ENCODE assay signal across 13 cellular contexts in the genomic region with DNA sequence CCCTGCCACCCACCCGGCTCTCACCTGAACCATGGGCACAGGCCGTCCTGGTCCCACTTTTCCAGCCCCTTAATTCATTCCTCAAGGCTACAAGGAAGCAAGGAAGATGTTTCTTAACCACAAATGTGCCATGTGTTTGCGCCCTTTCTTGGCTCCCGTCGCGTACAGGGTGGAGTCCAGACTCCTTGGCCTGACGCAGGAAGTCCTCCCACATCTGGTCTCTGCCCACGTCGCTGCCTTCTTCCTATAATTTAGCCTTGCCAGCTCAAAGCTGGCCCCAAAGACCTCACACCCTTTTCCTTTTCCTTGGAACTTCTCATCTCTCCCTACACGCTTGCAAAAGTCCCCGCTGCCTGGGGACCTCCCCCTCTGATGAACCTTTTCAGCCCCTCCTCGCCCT. TPM values are rescaled to one million over a fixed set of nuclear protein-coding genes. Genes with fewer than 3 reads are reported as not detected.
DNase-seq lines count a peak whose midpoint lies in the region; ATAC-seq lines count a peak whose summit lies in the region.
"Had no signal": no experiment of that assay in that cellular context is flagged by ENCODE, and none has a peak within 500 bp of the region (broad histone marks: within the 10 kb centered on the region; RNA-seq: fewer than 3 reads in every experiment).

No MANE protein-coding gene starts in this region.

- DNase-seq in GM03348 (ENCODE audit: low spot score) (peak; percentile 65), T-helper 17 cell (no peak), left cardiac atrium (peak; percentile 52), sciatic nerve (ENCODE audit: low spot score) (peak; percentile 69), mucosa of gallbladder (ENCODE audit: low spot score) (no peak), NCI-H1694 (lab: John Stamatoyannopoulos, UW) (no peak)
- no peak for DNase-seq in activated CD8-positive, alpha-beta memory T cell treated with anti-CD3 and anti-CD28 coated beads, Interleukin-2, amount 50 U/mL, for 4 hours
- DNase-seq: activated CD4-positive, alpha-beta T cell treated with anti-CD3 and anti-CD28 coated beads for 48 hours; IMR-90; NCI-H2227 treated with DMSO at 0.1 percent for 48 hours had no signal

- ATAC-seq in T-helper 17 cell = no peak
- peak in 1 of 2 donors; percentile 48 for ATAC-seq in left cardiac atrium
- ATAC-seq in sciatic nerve = peak; percentile 56
- ATAC-seq in activated T-helper 17 cell treated with anti-CD3 and anti-CD28 coated beads, Interleukin-2, amount 50 U/mL, for 72 hours (replicated peaks) = no peak

- peak overlapping the region; percentile 41 for H3K4me3 Mint-ChIP-seq in T-helper 17 cell
- H3K4me3 Mint-ChIP-seq in activated T-helper 17 cell treated with anti-CD3 and anti-CD28 coated beads, Interleukin-2, amount 50 U/mL, for 72 hours = no peak overlapping the region

- peaks cover 52% of the 10 kb centered on the region for H3K27me3 Mint-ChIP-seq in T-helper 17 cell
- peaks cover 30% of the 10 kb centered on the region for H3K27me3 Mint-ChIP-seq in activated T-helper 17 cell treated with anti-CD3 and anti-CD28 coated beads, Interleukin-2, amount 50 U/mL, for 72 hours

- peaks cover 9% of the 10 kb centered on the region for H3K4me1 Mint-ChIP-seq in T-helper 17 cell
- H3K4me1 Mint-ChIP-seq in activated T-helper 17 cell treated with anti-CD3 and anti-CD28 coated beads, Interleukin-2, amount 50 U/mL, for 72 hours = peaks cover 11% of the 10 kb centered on the region

- no peaks in the 10 kb centered on the region for H3K9me3 Mint-ChIP-seq in activated T-helper 17 cell treated with anti-CD3 and anti-CD28 coated beads, Interleukin-2, amount 50 U/mL, for 72 hours

- intact Hi-C loops in left cardiac atrium (cut with DNase I) (no loop called here), sciatic nerve (cut with DNase I) (no loop called here)

- peaks cover 4% of the 10 kb centered on the region for H3K36me3 Mint-ChIP-seq in T-helper 17 cell (ENCODE audit: low read depth)
- H3K36me3 Mint-ChIP-seq in activated T-helper 17 cell treated with anti-CD3 and anti-CD28 coated beads, Interleukin-2, amount 50 U/mL, for 72 hours (ENCODE audit: low read depth) = peaks cover 13% of the 10 kb centered on the region

- H3K27ac Mint-ChIP-seq in T-helper 17 cell = no peak overlapping the region
- H3K27ac Mint-ChIP-seq in activated T-helper 17 cell treated with anti-CD3 and anti-CD28 coated beads, Interleukin-2, amount 50 U/mL, for 72 hours = no peak overlapping the region

- H3K9me3 ChIP-seq in T-helper 17 cell (ENCODE audit: control insufficient read depth, low read length, poor library complexity, severe bottlenecking) = no peaks in the 10 kb centered on the region
- H3K9me3 ChIP-seq: tibial nerve had no signal

RNA-seq across cellular contexts. Expression of a gene that starts 38.8 kb away (rescaled TPM):
- total RNA-seq in T-helper 17 cell (not detected), left cardiac atrium (not detected), sciatic nerve (not detected), mucosa of gallbladder (not detected)
- total RNA-seq in activated T-helper 17 cell treated with anti-CD3 and anti-CD28 coated beads, Interleukin-2, amount 50 U/mL, for 72 hours = not detected
- total RNA-seq: aorta, IMR-90, tibial nerve had no signal

RNA-seq across cellular contexts. Expression of a gene that starts 48.0 kb away (rescaled TPM):
- total RNA-seq in T-helper 17 cell = not detected
- total RNA-seq in left cardiac atrium = 10 to 100 TPM; 22.3 to 22.7 TPM
- total RNA-seq in sciatic nerve = 5.3 TPM
- total RNA-seq in mucosa of gallbladder = not detected
- under 1 TPM; 0.06 to 0.08 TPM for total RNA-seq in activated T-helper 17 cell treated with anti-CD3 and anti-CD28 coated beads, Interleukin-2, amount 50 U/mL, for 72 hours
- total RNA-seq: IMR-90 had no signal

RNA-seq across cellular contexts. Expression of a gene that starts 51.7 kb away (rescaled TPM):
- total RNA-seq in T-helper 17 cell (100 to 1,000 TPM; 101 to 130 TPM), left cardiac atrium (100 to 1,000 TPM; 118 to 132 TPM), sciatic nerve (110 TPM), mucosa of gallbladder (279 TPM)
- 10 to 100 TPM; 71.4 to 87.2 TPM for total RNA-seq in activated T-helper 17 cell treated with anti-CD3 and anti-CD28 coated beads, Interleukin-2, amount 50 U/mL, for 72 hours

Comparison
In these comparisons a context has a peak if more than half of its experiments do, and no peak if none do; other contexts are left out.
1. DNase-seq: peak in GM03348 (single experiment), left cardiac atrium (single experiment) and sciatic nerve (single experiment); none in T-helper 17 cell (0 of 3), mucosa of gallbladder (single experiment), NCI-H1694 (single experiment) and activated CD8-positive, alpha-beta memory T cell treated with anti-CD3 and anti-CD28 coated beads, Interleukin-2, amount 50 U/mL, for 4 hours (single experiment).